In genomic region chr2:108980076-108980475, GRCh38 we compare ENCODE assay signal across 28 cellular contexts. TPM values are rescaled to one million over a fixed set of nuclear protein-coding genes. Genes with fewer than 3 reads are reported as not detected.
"Had no signal": no experiment of that assay in that cellular context is flagged by ENCODE, and none has a peak within 500 bp of the region (broad histone marks: within the 10 kb centered on the region; RNA-seq: fewer than 3 reads in every experiment).

No MANE protein-coding gene starts in this region.

- H3K27me3 Mint-ChIP-seq: activated CD4-positive, alpha-beta T cell treated with anti-CD3 and anti-CD28 coated beads for 36 hours; activated naive CD8-positive, alpha-beta T cell treated with anti-CD3 and anti-CD28 coated beads for 36 hours had no signal

- H3K27ac Mint-ChIP-seq: activated CD4-positive, alpha-beta memory T cell treated with anti-CD3 and anti-CD28 coated beads, Interleukin-2, amount 10 ng/mL, durations not matched to agents 7 days and 5 days; activated CD4-positive, alpha-beta T cell treated with anti-CD3 and anti-CD28 coated beads for 36 hours; activated naive CD4-positive, alpha-beta T cell treated with anti-CD3 and anti-CD28 coated beads, Interleukin-2, amount 10 ng/mL, durations not matched to agents 7 days and 5 days; activated naive CD8-positive, alpha-beta T cell treated with anti-CD3 and anti-CD28 coated beads for 36 hours; activated T-cell treated with anti-CD3 and anti-CD28 coated beads, Interleukin-2, amount 50 U/mL, for 72 hours; activated T-helper 2 cell treated with anti-CD3 and anti-CD28 coated beads, Interferon-gamma antibody, Interleukin-2, Interleukin-4, amounts not matched to agents 10 μg/mL and 5 μg/mL and 100 μg/mL, durations not matched to agents 14 hours and 24 hours and 36 hours had no signal

- H3K9me3 Mint-ChIP-seq: activated CD4-positive, alpha-beta memory T cell treated with anti-CD3 and anti-CD28 coated beads, Interleukin-2, amount 10 ng/mL, durations not matched to agents 7 days and 5 days; activated naive CD4-positive, alpha-beta T cell treated with anti-CD3 and anti-CD28 coated beads, Interleukin-2, amount 10 ng/mL, durations not matched to agents 7 days and 5 days; activated naive CD8-positive, alpha-beta T cell treated with anti-CD3 and anti-CD28 coated beads for 36 hours; activated T-cell treated with anti-CD3 and anti-CD28 coated beads, Interleukin-2, amount 50 U/mL, for 72 hours; activated T-helper 2 cell treated with anti-CD3 and anti-CD28 coated beads, Interferon-gamma antibody, Interleukin-2, Interleukin-4, amounts not matched to agents 10 μg/mL and 5 μg/mL and 100 μg/mL, durations not matched to agents 14 hours and 24 hours and 36 hours had no signal

- H3K27me3 ChIP-seq: cardiac muscle cell had no signal

- H3K36me3 ChIP-seq: brain microvascular endothelial cell, cardiac muscle cell, SJSA1 had no signal

- ATAC-seq: activated CD4-positive, alpha-beta T cell treated with anti-CD3 and anti-CD28 coated beads for 36 hours; activated T-cell treated with anti-CD3 and anti-CD28 coated beads, Interleukin-2, amount 50 U/mL, for 72 hours; SK-N-SH treated with all-trans-retinoic acid at 6 μM for 48 hours had no signal

- DNase-seq: activated CD4-positive, alpha-beta memory T cell treated with anti-CD3 and anti-CD28 coated beads, Interleukin-2, amount 10 ng/mL, durations not matched to agents 7 days and 5 days; activated CD4-positive, alpha-beta T cell treated with anti-CD3 and anti-CD28 coated beads for 36 hours; activated CD4-positive, alpha-beta T cell treated with anti-CD3 and anti-CD28 coated beads, Interleukin-2, amount 50 U/mL, for 1 hour; activated CD4-positive, CD25-positive, alpha-beta regulatory T cell; activated gamma-delta T cell treated with Interleukin-2 at 50 U/mL for 16 hours; activated naive CD4-positive, alpha-beta T cell treated with anti-CD3 and anti-CD28 coated beads, Interleukin-2, amount 10 ng/mL, durations not matched to agents 7 days and 5 days; activated naive CD8-positive, alpha-beta T cell treated with anti-CD3 and anti-CD28 coated beads for 36 hours; activated T-cell treated with anti-CD3 and anti-CD28 coated beads for 4 hours; activated T-cell treated with anti-CD3 and anti-CD28 coated beads, Interleukin-2, amount 50 U/mL, for 72 hours; brain microvascular endothelial cell; KG1; NCI-H1092; NCI-H1417; NCI-H1930; NCI-H2171 treated with DMSO at 0.1 percent for 48 hours; NCI-H345; NCI-H510A; NCI-H526 treated with DMSO at 0.1 percent for 48 hours; Right ventricle myocardium superior; RPMI8226; SW 1271 had no signal

- H3K9me3 ChIP-seq: SJSA1 had no signal

- H3K36me3 Mint-ChIP-seq: activated naive CD4-positive, alpha-beta T cell treated with anti-CD3 and anti-CD28 coated beads, Interleukin-2, amount 10 ng/mL, durations not matched to agents 7 days and 5 days; activated naive CD8-positive, alpha-beta T cell treated with anti-CD3 and anti-CD28 coated beads for 36 hours had no signal

- H3K4me3 Mint-ChIP-seq: activated CD4-positive, alpha-beta memory T cell treated with anti-CD3 and anti-CD28 coated beads, Interleukin-2, amount 10 ng/mL, durations not matched to agents 7 days and 5 days; activated CD4-positive, alpha-beta T cell treated with anti-CD3 and anti-CD28 coated beads for 36 hours; activated naive CD4-positive, alpha-beta T cell treated with anti-CD3 and anti-CD28 coated beads, Interleukin-2, amount 10 ng/mL, durations not matched to agents 7 days and 5 days; activated naive CD8-positive, alpha-beta T cell treated with anti-CD3 and anti-CD28 coated beads for 36 hours; activated T-cell treated with anti-CD3 and anti-CD28 coated beads, Interleukin-2, amount 50 U/mL, for 72 hours had no signal

- H3K4me3 ChIP-seq: cardiac muscle cell, SJSA1 had no signal

- H3K27ac ChIP-seq: brain microvascular endothelial cell, cardiac muscle cell, SJSA1 had no signal

RNA-seq across cellular contexts. Expression of gene EDAR, which starts 8.9 kb away (rescaled TPM):
- total RNA-seq: activated CD4-positive, alpha-beta memory T cell treated with anti-CD3 and anti-CD28 coated beads, Interleukin-2, amount 10 ng/mL, durations not matched to agents 7 days and 5 days; cardiac muscle cell; LHCN-M2; M059J; OCI-LY7; SJSA1 had no signal
- polyA plus RNA-seq: cardiac muscle cell had no signal
